ENCODE assay signal across 1 cellular context in the genomic region with DNA sequence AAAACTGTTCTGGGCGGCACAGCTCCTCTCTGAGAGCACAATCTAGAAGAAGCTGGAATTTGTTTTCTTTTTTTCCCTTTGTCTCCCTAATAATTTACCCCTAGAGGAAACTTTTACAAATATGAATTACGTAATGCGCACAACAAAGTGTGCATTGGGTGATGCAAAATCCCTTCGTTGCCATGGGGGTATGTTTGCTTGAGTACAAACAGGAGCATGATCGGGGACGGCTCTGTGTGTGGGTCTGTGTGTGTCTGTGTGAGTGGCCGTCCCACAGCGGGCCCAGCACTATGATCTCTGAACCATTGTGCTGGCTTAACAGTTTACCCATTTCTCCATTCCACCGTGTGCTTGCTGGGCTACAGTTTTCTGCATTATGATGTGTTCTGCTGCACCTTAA.
TF ChIP-seq lines count a peak whose summit lies in the region.

No MANE protein-coding gene starts in this region.

TF ChIP-seq in H1, 55 proteins besides CTCF, POLR2A, EP300 and RAD21 (continued from another document):
- TF ChIP-seq, protein P1, sequence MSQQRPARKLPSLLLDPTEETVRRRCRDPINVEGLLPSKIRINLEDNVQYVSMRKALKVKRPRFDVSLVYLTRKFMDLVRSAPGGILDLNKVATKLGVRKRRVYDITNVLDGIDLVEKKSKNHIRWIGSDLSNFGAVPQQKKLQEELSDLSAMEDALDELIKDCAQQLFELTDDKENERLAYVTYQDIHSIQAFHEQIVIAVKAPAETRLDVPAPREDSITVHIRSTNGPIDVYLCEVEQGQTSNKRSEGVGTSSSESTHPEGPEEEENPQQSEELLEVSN (IDR thresholded peaks at IDR 0.05), result no peak
- no peak for TF ChIP-seq JUN (IDR thresholded peaks at IDR 0.05; ENCODE audit: low read depth, low read length)
- no peak for TF ChIP-seq CREB1 (IDR thresholded peaks at IDR 0.05)
